24 cellular contexts compared by ENCODE assay signal in genomic region chr17:83116311-83116771, GRCh38. TPM values are rescaled to one million over a fixed set of nuclear protein-coding genes. Genes with fewer than 3 reads are reported as not detected.
DNase-seq lines count a peak whose midpoint lies in the region; ATAC-seq, FAIRE-seq and TF ChIP-seq lines count a peak whose summit lies in the region.
"Had no signal": no experiment of that assay in that cellular context is flagged by ENCODE, and none has a peak within 500 bp of the region (broad histone marks: within the 10 kb centered on the region; RNA-seq: fewer than 3 reads in every experiment).

No MANE protein-coding gene starts in this region.

- no peaks in the 10 kb centered on the region for H3K36me3 ChIP-seq in BLaER1 treated with 17β-estradiol and CSF1 and Interleukin-3, amounts not matched to agents 10 nM and 100 nM
- H3K36me3 ChIP-seq in HepG2 (replicated peaks in 1 of 2; ENCODE audit: control insufficient read depth in 1 of 2, insufficient read depth in 2 of 2, low read length in 2 of 2): no peaks in the 10 kb centered on the region
- H3K36me3 ChIP-seq: MG63, SJCRH30 had no signal

- FAIRE-seq in HepG2 (lab: Jason Lieb, UNC): no peak
- FAIRE-seq: G401.6, HTR-8/SVneo, RCC 7860 had no signal

- peaks cover 0 to 22% (median 0%) of the 10 kb centered on the region in 11 experiments; a peak in 2 of 22 replicates for H4K20me1 ChIP-seq in BLaER1 treated with 17β-estradiol and CSF1 and Interleukin-3, amounts not matched to agents 10 nM and 100 nM
- peaks cover 2% of the 10 kb centered on the region; the same call in 1 of the 2 replicates for H4K20me1 ChIP-seq in HepG2 (ENCODE audit: insufficient read depth, low read length)

- no peak overlapping the region for H3K4me3 ChIP-seq in BLaER1 treated with 17β-estradiol and CSF1 and Interleukin-3, amounts not matched to agents 10 nM and 100 nM
- H3K4me3 ChIP-seq in HepG2 (replicated peaks in 1 of 3; ENCODE audit: insufficient read depth in 1 of 3, low read depth in 2 of 3, low read length in 3 of 3): no peak overlapping the region
- H3K4me3 ChIP-seq: GM23338, MG63, SJCRH30 had no signal

- H3K27me3 ChIP-seq in BLaER1 treated with 17β-estradiol and CSF1 and Interleukin-3, amounts not matched to agents 10 nM and 100 nM: peaks cover 6 to 61% (median 45%) of the 10 kb centered on the region in 11 experiments; a peak in 20 of 22 replicates
- peaks cover 24 to 74% of the 10 kb centered on the region in 2 experiments for H3K27me3 ChIP-seq in HepG2 (ENCODE audit: control insufficient read depth in 1 of 2, insufficient read depth in 2 of 2, low read length in 2 of 2)
- H3K27me3 ChIP-seq: MG63 had no signal

- 29% methylated on average over 16 of the region's 23 CpGs for WGBS in HepG2 (ENCODE audit: low lambda C conversion rate)

- H2AFZ ChIP-seq in HepG2 (ENCODE audit: low read length): no peak overlapping the region
- H2AFZ ChIP-seq: GM23338 had no signal

- DNase-seq in Right ventricle myocardium inferior (ENCODE audit: missing footprints) (peak; percentile 37), cardiac septum (ENCODE audit: low spot score) (no peak), HepG2 (ENCODE audit: low spot score) (no peak), retina (peak; percentile 2), hepatic stellate cell (ENCODE audit: low spot score) (no peak)
- DNase-seq in stimulated activated CD4-positive, alpha-beta T cell treated with anti-CD3 and anti-CD28 coated beads, Interleukin-2, amount 100 ng/mL, for 48 hours: no peak
- DNase-seq: C1 segment of cervical spinal cord; Caco-2; CD8-positive, alpha-beta T cell; H9; KG1; MG63; NCI-H1105 treated with DMSO at 0.1 percent for 48 hours; NCI-H146; NCI-H1930; NCI-H2107; NCI-H524; NCI-H748 treated with DMSO at 0.1 percent for 48 hours; SJCRH30 had no signal

- H3K4me1 ChIP-seq in BLaER1 treated with 17β-estradiol and CSF1 and Interleukin-3, amounts not matched to agents 10 nM and 100 nM: peaks cover 35 to 52% (median 48%) of the 10 kb centered on the region in 10 experiments
- 0 out of 2 replicates have a peak, but pooled peaks cover 5% of the 10 kb centered on the region for H3K4me1 ChIP-seq in HepG2 (ENCODE audit: insufficient read depth, low read length)
- H3K4me1 ChIP-seq: Caco-2, SJCRH30 had no signal

- H3K9me3 ChIP-seq in BLaER1 treated with 17β-estradiol and CSF1 and Interleukin-3, amounts not matched to agents 10 nM and 100 nM (replicated peaks in 1 of 11): no peaks in the 10 kb centered on the region
- H3K9me3 ChIP-seq in HepG2 (ENCODE audit: low read length): no peaks in the 10 kb centered on the region
- H3K9me3 ChIP-seq: Caco-2, MG63, SJCRH30 had no signal

- BruUV-seq in HepG2 (replicated peaks; lab: Mats Ljungman, UMichigan): no TSS peak

- no peak overlapping the region for H3K9ac ChIP-seq in BLaER1 treated with 17β-estradiol and CSF1 and Interleukin-3, amounts not matched to agents 10 nM and 100 nM
- no peak overlapping the region for H3K9ac ChIP-seq in HepG2 (ENCODE audit: insufficient read depth, low read depth, low read length)

- no peak for TF ChIP-seq POLR2A in HepG2 (IDR thresholded peaks at IDR 0.05; ENCODE audit: insufficient read depth in 1 of 2, low read depth in 2 of 2, low read length in 2 of 2)

- TF ChIP-seq EP300 in HepG2 (IDR thresholded peaks at IDR 0.05; ENCODE audit: low read depth in 2 of 2, low read length in 2 of 2) (no peak), HepG2 (CRISPR knock-in tag; IDR thresholded peaks at IDR 0.05; ENCODE audit: borderline replicate concordance) (no peak)

- H3K4me2 ChIP-seq in BLaER1 treated with 17β-estradiol and CSF1 and Interleukin-3, amounts not matched to agents 10 nM and 100 nM: peak overlapping the region; percentile 18 to 72 (median 58); a peak in 21 of 22 replicates
- H3K4me2 ChIP-seq in HepG2 (ENCODE audit: low read depth, low read length): no peak overlapping the region
- H3K4me2 ChIP-seq: GM23338 had no signal

- intact Hi-C loops in Right ventricle myocardium inferior (cut with DNase I) (no loop called here), cardiac septum (cut with DNase I) (no loop called here), HepG2 (cut with micrococcal nuclease; ENCODE audit: unreplicated experiment) (no loop called here)

- CTCF ChIA-PET in HepG2 (lab: Yijun Ruan, JAX; ENCODE audit: low intra/inter-chr PET ratio, low total read pairs): no interaction called here

- no peak overlapping the region for H3K27ac ChIP-seq in BLaER1 treated with 17β-estradiol and CSF1 and Interleukin-3, amounts not matched to agents 10 nM and 100 nM
- H3K27ac ChIP-seq in HepG2 (ENCODE audit: extremely low read length, insufficient read depth, low read length): no peak overlapping the region
- H3K27ac ChIP-seq: SJCRH30 had no signal

- no peaks in the 10 kb centered on the region for H3K79me2 ChIP-seq in HepG2 (ENCODE audit: insufficient read depth, low read length)

- no peak for ATAC-seq in Right ventricle myocardium inferior
- ATAC-seq in HepG2: no peak
- ATAC-seq: CD8-positive, alpha-beta T cell; GM23338 had no signal

- no peak for TF ChIP-seq RAD21 in HepG2 (CRISPR knock-in tag; IDR thresholded peaks at IDR 0.05)

- TF ChIP-seq CTCF in HepG2 (CRISPR knock-in tag; IDR thresholded peaks at IDR 0.05): no peak

- in situ Hi-C loops in HepG2 (cut with HindIII; ENCODE audit: extremely low pct_ligation_motif_present, low pct_unique_long_range_greater_than_20kb): no loop called here

- POLR2A ChIA-PET in HepG2 (lab: Yijun Ruan, JAX): no interaction called here

TF ChIP-seq in HepG2, 621 proteins besides CTCF, POLR2A, EP300 and RAD21:
- TF ChIP-seq EZH2 (conservative IDR thresholded peaks at IDR 0.05; ENCODE audit: low read depth, low read length) (0 out of 2 replicates have a peak, but pooled peaks have one; percentile 15), RBAK (CRISPR knock-in tag; IDR thresholded peaks at IDR 0.05) (no peak), SALL2 (CRISPR knock-in tag; IDR thresholded peaks at IDR 0.05) (no peak), ZBTB7B (CRISPR knock-in tag; IDR thresholded peaks at IDR 0.05) (no peak)

RNA-seq across cellular contexts. Expression of gene METRNL, which starts 36.9 kb away (rescaled TPM):
- total RNA-seq in Right ventricle myocardium inferior: 70.1 TPM
- 104 TPM for total RNA-seq in cardiac septum
- 0.66 and 1.2 TPM in 2 replicates for total RNA-seq in HepG2 (2016; rRNA removed; fragmentation: Illumina TruSeq; extraction: Trizol)
- total RNA-seq in HepG2 (2016; cell fraction: cytosol; rRNA removed; fragmentation: Illumina TruSeq; extraction: Trizol; ENCODE audit: low read depth): 0.81 and 1.1 TPM in 2 replicates
- 0.56 and 1.0 TPM in 2 replicates for total RNA-seq in HepG2 (2016; cell fraction: insoluble cytoplasmic fraction; rRNA removed; fragmentation: Illumina TruSeq; extraction: Trizol)
- 1.7 and 2.2 TPM in 2 replicates for total RNA-seq in HepG2 (2016; cell fraction: membrane; rRNA removed; fragmentation: Illumina TruSeq; extraction: Trizol)
- total RNA-seq in HepG2 (2016; cell fraction: nucleus; rRNA removed; fragmentation: Illumina TruSeq; extraction: Trizol): 0.31 TPM in 1 of 2 replicates, not detected in the other
- 0.84 and 1.4 TPM in 2 replicates for polyA plus RNA-seq in HepG2 (2011; rRNA removed)
- 2.1 and 2.5 TPM in 2 replicates for polyA plus RNA-seq in HepG2 (2011; cell fraction: cytosol; rRNA removed)
- polyA plus RNA-seq in HepG2 (2011; cell fraction: nucleus; rRNA removed): 1.2 and 1.8 TPM in 2 replicates
- polyA plus RNA-seq in HepG2 (2012): 0.23 and 0.79 TPM in 2 replicates
- polyA plus RNA-seq in HepG2 (2016; cell fraction: cytosol; fragmentation: Illumina TruSeq; extraction: Trizol; ENCODE audit: low read depth): 1.1 and 1.2 TPM in 2 replicates
- 0.69 and 0.92 TPM in 2 replicates for polyA plus RNA-seq in HepG2 (2016; cell fraction: insoluble cytoplasmic fraction; fragmentation: Illumina TruSeq; extraction: Trizol; ENCODE audit: low read depth)
- 2.1 TPM in 2 replicates for polyA plus RNA-seq in HepG2 (2016; cell fraction: membrane; fragmentation: Illumina TruSeq; extraction: Trizol; ENCODE audit: low read depth)
- polyA plus RNA-seq in HepG2 (2016; cell fraction: nucleus; fragmentation: Illumina TruSeq; extraction: Trizol; ENCODE audit: insufficient read depth, low read depth): 1.2 and 1.3 TPM in 2 replicates
- 2.5 and 12.3 TPM in 2 replicates for polyA minus RNA-seq in HepG2 (2011; rRNA and poly(A)+ RNA removed; ENCODE audit: low replicate concordance)
- polyA minus RNA-seq in HepG2 (2011; cell fraction: cytosol; rRNA and poly(A)+ RNA removed): 2.9 and 4.6 TPM in 2 replicates
- 0.87 and 1.4 TPM in 2 replicates for polyA minus RNA-seq in HepG2 (2011; cell fraction: nucleus; rRNA and poly(A)+ RNA removed)

Comparison
In these comparisons a context has a peak if more than half of its experiments do, and no peak if none do; other contexts are left out.
1. DNase-seq: peak in Right ventricle myocardium inferior (single experiment) and retina (single experiment); none in cardiac septum (single experiment), HepG2 (single experiment), hepatic stellate cell (single experiment) and stimulated activated CD4-positive, alpha-beta T cell treated with anti-CD3 and anti-CD28 coated beads, Interleukin-2, amount 100 ng/mL, for 48 hours (0 of 2).
2. RNA of gene METRNL, which starts 36.9 kb away (total RNA-seq): 104 TPM in cardiac septum (single experiment) and 70.1 TPM in Right ventricle myocardium inferior (single experiment); 0.31 to 2.2 TPM in HepG2; every median in the first group is over 10 times any median in the second.